Comparison of ENCODE assay signal across 8 cellular contexts in genomic region chr1:1397839-1398523, GRCh38. TPM values are rescaled to one million over a fixed set of nuclear protein-coding genes. Genes with fewer than 3 reads are reported as not detected.
A peak's percentile ranks its signal among the peaks of the same experiment; 100 is the strongest.
DNase-seq lines count a peak whose midpoint lies in the region; ATAC-seq, FAIRE-seq and TF ChIP-seq lines count a peak whose summit lies in the region.

No MANE protein-coding gene starts in this region.

- ATAC-seq in pancreas (no peak), GM18517 (IDR thresholded peaks at IDR 0.05; ENCODE audit: unreplicated experiment) (no peak), HG03378 (IDR thresholded peaks at IDR 0.05; ENCODE audit: unreplicated experiment) (no peak), HG03045 (IDR thresholded peaks at IDR 0.05; ENCODE audit: unreplicated experiment) (no peak)

- H3K4me1 ChIP-seq in pancreas, result peaks cover 4 to 19% (median 17%) of the 10 kb centered on the region in 3 donors

- no peak for DNase-seq in GM12864 (ENCODE audit: low read depth)
- peak; percentile 54 for DNase-seq in RPMI7951 (ENCODE audit: low read depth)
- no peak for DNase-seq in epithelial cell of proximal tubule (ENCODE audit: low read depth)
- peak in 1 of 6 donors; percentile 30 for DNase-seq in pancreas
- no peak for DNase-seq in foreskin melanocyte

- H3K27ac ChIP-seq in pancreas, result no peak overlapping the region

- TF ChIP-seq CTCF in GM12864 (IDR thresholded peaks at IDR 0.05; ENCODE audit: low read depth, low read length, missing control alignments) (no peak), epithelial cell of proximal tubule (conservative IDR thresholded peaks at IDR 0.05; ENCODE audit: low read depth, low read length) (no peak), pancreas (IDR thresholded peaks at IDR 0.05) (no peak)

- H3K27me3 ChIP-seq in pancreas, result no peaks in the 10 kb centered on the region

- intact Hi-C loops in pancreas (cut with DNase I), result no loop called here

- FAIRE-seq in pancreas (lab: Jason Lieb, UNC), result no peak

- peaks cover 2 to 37% (median 19%) of the 10 kb centered on the region in 3 donors for H3K36me3 ChIP-seq in pancreas

- 38 to 46% methylated on average over 19 of the region's 19 CpGs for WGBS in pancreas, 2 donors

- H3K4me3 ChIP-seq in GM12864 (ENCODE audit: low read depth, low read length), result peak overlapping the region; percentile 96
- peak overlapping the region; percentile 85 for H3K4me3 ChIP-seq in epithelial cell of proximal tubule (ENCODE audit: low read depth, low read length)
- H3K4me3 ChIP-seq in pancreas, result peak overlapping the region; percentile 83 to 100 (median 95)

- no peaks in the 10 kb centered on the region for H3K9me3 ChIP-seq in pancreas

RNA-seq across cellular contexts. Expression of gene CCNL2, which starts 1.2 kb away (rescaled TPM):
- 62.8 and 66.2 TPM in 2 replicates for total RNA-seq in RPMI7951 (2014; rRNA removed; shearing (Covaris generic))
- total RNA-seq in epithelial cell of proximal tubule, result 47.3 and 96.3 TPM in 2 replicates
- 100 to 1,000 TPM in 1 of 6 donors, 10 to 100 TPM in 5; 49.2 to 124 (median 77.1) TPM for total RNA-seq in pancreas
- 100 to 1,000 TPM; 270 to 409 TPM for polyA plus RNA-seq in pancreas

RNA-seq across cellular contexts. Expression of gene MRPL20, which starts 9.1 kb away (rescaled TPM):
- total RNA-seq in RPMI7951 (2014; rRNA removed; shearing (Covaris generic)), result 227 and 241 TPM in 2 replicates
- 150 and 246 TPM in 2 replicates for total RNA-seq in epithelial cell of proximal tubule
- total RNA-seq in pancreas, result 10 to 100 TPM; 42.1 to 71.8 (median 49.1) TPM
- 100 to 1,000 TPM in 1 of 2 donors, 10 to 100 TPM in 1; 69.0 to 121 TPM for polyA plus RNA-seq in pancreas

RNA-seq across cellular contexts. Expression of gene AURKAIP1, which starts 23.0 kb away (rescaled TPM):
- total RNA-seq in RPMI7951 (2014; rRNA removed; shearing (Covaris generic)), result 141 and 204 TPM in 2 replicates
- total RNA-seq in epithelial cell of proximal tubule (258 and 347 TPM in 2 replicates), pancreas (10 to 100 TPM; 52.8 to 83.8 (median 57.7) TPM)
- polyA plus RNA-seq in pancreas, result 100 to 1,000 TPM; 150 to 161 TPM

RNA-seq across cellular contexts. Expression of gene ANKRD65, which starts 23.1 kb away (rescaled TPM):
- not detected in 2 replicates for total RNA-seq in RPMI7951 (2014; rRNA removed; shearing (Covaris generic))
- total RNA-seq in epithelial cell of proximal tubule, result 2.7 and 4.0 TPM in 2 replicates
- total RNA-seq in pancreas, result 10 to 100 TPM in 3 of 6 donors, 1 to 10 TPM in 3; 2.3 to 16.1 (median 10.7) TPM
- 10 to 100 TPM; 22.1 to 41.8 TPM for polyA plus RNA-seq in pancreas

RNA-seq across cellular contexts. Expression of gene VWA1, which starts 37.5 kb away (rescaled TPM):
- total RNA-seq in RPMI7951 (2014; rRNA removed; shearing (Covaris generic)), result 5.6 and 5.7 TPM in 2 replicates
- total RNA-seq in epithelial cell of proximal tubule (41.6 and 56.3 TPM in 2 replicates), pancreas (100 to 1,000 TPM in 2 of 6 donors, 10 to 100 TPM in 4; 25.4 to 138 (median 52.9) TPM)
- 10 to 100 TPM; 53.3 to 58.7 TPM for polyA plus RNA-seq in pancreas
